Comparison of ENCODE assay signal across 19 cellular contexts in genomic region chr10:49457686-49458085, GRCh38.
"Had no signal": no experiment of that assay in that cellular context is flagged by ENCODE, and none has a peak within 500 bp of the region (broad histone marks: within the 10 kb centered on the region; RNA-seq: fewer than 3 reads in every experiment).

No MANE protein-coding gene starts in this region.

- H3K27me3 Mint-ChIP-seq: activated B cell treated with CpG ODN at 0.5 μM for 24 hours; activated CD4-positive, alpha-beta T cell treated with anti-CD3 and anti-CD28 coated beads, Interleukin-2, amount 10 ng/mL, durations not matched to agents 24 days and 14 days; dendritic cell treated with granulocyte-macrophage colony-stimulating factor and Interleukin-4, amounts not matched to agents 40 ng/mL and 50 ng/mL, for 4 days; memory B cell; natural killer cell treated with Interleukin-12 subunit alpha and Interleukin-12 subunit beta and Interleukin-15 and Interleukin-18, amount 100 ng/mL, for 72 hours; progenitor cell of endocrine pancreas; type B pancreatic cell had no signal

- H3K27me3 ChIP-seq: right atrium auricular region had no signal

- ATAC-seq: activated naive CD4-positive, alpha-beta T cell treated with anti-CD3 and anti-CD28 coated beads, Interleukin-2, amount 50 U/mL, for 72 hours; activated T-cell treated with anti-CD3 and anti-CD28 coated beads, Interleukin-2, amount 50 U/mL, for 72 hours; left ventricle myocardium superior; natural killer cell treated with Interleukin-12 subunit alpha and Interleukin-12 subunit beta and Interleukin-15 and Interleukin-18, amount 100 ng/mL, for 72 hours; stimulated activated naive CD8-positive, alpha-beta T cell treated with anti-CD3 and anti-CD28 coated beads, Interleukin-15, Interleukin-2, amounts not matched to agents 100 U/mL and 50 U/mL, for 24 hours had no signal

- H3K4me1 Mint-ChIP-seq: activated B cell treated with CpG ODN at 0.5 μM for 24 hours; activated CD4-positive, alpha-beta T cell treated with anti-CD3 and anti-CD28 coated beads, Interleukin-2, amount 10 ng/mL, durations not matched to agents 24 days and 14 days had no signal

- H3K4me1 ChIP-seq: right atrium auricular region had no signal

- H3K27ac ChIP-seq: right atrium auricular region, skin epidermis had no signal

- H3K4me3 Mint-ChIP-seq: activated B cell treated with CpG ODN at 0.5 μM for 24 hours; activated CD4-positive, alpha-beta T cell treated with anti-CD3 and anti-CD28 coated beads, Interleukin-2, amount 10 ng/mL, durations not matched to agents 24 days and 14 days; activated T-cell treated with anti-CD3 and anti-CD28 coated beads, Interleukin-2, amount 50 U/mL, for 72 hours; dendritic cell treated with granulocyte-macrophage colony-stimulating factor and Interleukin-4, amounts not matched to agents 40 ng/mL and 50 ng/mL, for 4 days; memory B cell; natural killer cell treated with Interleukin-12 subunit alpha and Interleukin-12 subunit beta and Interleukin-15 and Interleukin-18, amount 100 ng/mL, for 72 hours; T-helper 2 cell treated with Interferon-gamma antibody and Interleukin-4, amounts not matched to agents 5 μg/mL and 100 μg/mL, for 36 hours; type B pancreatic cell had no signal

- H3K27ac Mint-ChIP-seq: activated B cell treated with CpG ODN at 0.5 μM for 24 hours; activated CD4-positive, alpha-beta T cell treated with anti-CD3 and anti-CD28 coated beads, Interleukin-2, amount 10 ng/mL, durations not matched to agents 24 days and 14 days; activated naive CD4-positive, alpha-beta T cell treated with anti-CD3 and anti-CD28 coated beads, Interleukin-2, amount 50 U/mL, for 72 hours; activated T-cell treated with anti-CD3 and anti-CD28 coated beads, Interleukin-2, amount 50 U/mL, for 72 hours; dendritic cell treated with granulocyte-macrophage colony-stimulating factor and Interleukin-4, amounts not matched to agents 40 ng/mL and 50 ng/mL, for 4 days; memory B cell; natural killer cell treated with Interleukin-12 subunit alpha and Interleukin-12 subunit beta and Interleukin-15 and Interleukin-18, amount 100 ng/mL, for 72 hours; progenitor cell of endocrine pancreas; T-helper 2 cell treated with Interferon-gamma antibody and Interleukin-4, amounts not matched to agents 5 μg/mL and 100 μg/mL, for 36 hours; type B pancreatic cell had no signal

- DNase-seq: activated B cell treated with CpG ODN at 0.5 μM for 24 hours; activated CD4-positive, alpha-beta T cell treated with anti-CD3 and anti-CD28 coated beads, Interleukin-2, amount 10 ng/mL, durations not matched to agents 24 days and 14 days; activated CD8-positive, alpha-beta memory T cell treated with anti-CD3 and anti-CD28 coated beads, Interleukin-2, amount 50 U/mL, for 48 hours; activated gamma-delta T cell; activated T-cell treated with anti-CD3 and anti-CD28 coated beads, Interleukin-2, amount 50 U/mL, for 72 hours; effector memory CD4-positive, alpha-beta T cell; hippocampal formation; left ventricle myocardium superior; nucleus accumbens; stimulated activated naive CD8-positive, alpha-beta T cell treated with anti-CD3 and anti-CD28 coated beads, Interleukin-15, Interleukin-2, amounts not matched to agents 100 U/mL and 50 U/mL, for 24 hours had no signal

- H3K4me3 ChIP-seq: right atrium auricular region, skin epidermis had no signal
